In genomic region chr11:19806251-19806650, GRCh38 we compare ENCODE assay signal across 6 cellular contexts.
"Had no signal": no experiment of that assay in that cellular context is flagged by ENCODE, and none has a peak within 500 bp of the region (broad histone marks: within the 10 kb centered on the region; RNA-seq: fewer than 3 reads in every experiment).

No MANE protein-coding gene starts in this region.

- H3K9me3 ChIP-seq: HAP-1 had no signal

- H3K4me3 ChIP-seq: GM23248, HAP-1 had no signal

- H3K9ac ChIP-seq: GM23248 had no signal

- H2AFZ ChIP-seq: GM23248 had no signal

- H3K27ac ChIP-seq: GM23248, HL-60 had no signal

- DNase-seq: GM23248, GOT3, H7, HFFc6 had no signal

- H3K36me3 ChIP-seq: HAP-1 had no signal

- H3K4me1 ChIP-seq: HAP-1 had no signal
